8 cellular contexts compared by ENCODE assay signal in genomic region chr17:50056217-50056960, GRCh38. TPM values are rescaled to one million over a fixed set of nuclear protein-coding genes. Genes with fewer than 3 reads are reported as not detected.
DNase-seq lines count a peak whose midpoint lies in the region; ATAC-seq and TF ChIP-seq lines count a peak whose summit lies in the region.

No MANE protein-coding gene starts in this region.

- ATAC-seq in heart left ventricle (peak in 3 of 4 donors; percentile 9 to 30 (median 21)), psoas muscle (peak; percentile 24 to 61 (median 44)), aorta (ENCODE audit: low FRiP score) (peak; percentile 15), GM18868 (IDR thresholded peaks at IDR 0.05; ENCODE audit: unreplicated experiment) (no peak)

- H3K36me3 ChIP-seq in HUES6 (ENCODE audit: control insufficient read depth, insufficient read depth, low read length) = no peaks in the 10 kb centered on the region
- H3K36me3 ChIP-seq in heart left ventricle = no peaks in the 10 kb centered on the region
- H3K36me3 ChIP-seq in psoas muscle (ENCODE audit: insufficient read depth in 1 of 2, low read depth in 1 of 2) = no peaks in the 10 kb centered on the region
- H3K36me3 ChIP-seq in aorta (ENCODE audit: control insufficient read depth in 1 of 2, insufficient read depth in 2 of 2, low read length in 1 of 2) = no peaks in the 10 kb centered on the region

- TF ChIP-seq CTCF in heart left ventricle (IDR thresholded peaks at IDR 0.05) = peak in 10 of 12 donors; percentile 10 to 60 (median 35)
- peak; percentile 35 for TF ChIP-seq CTCF in psoas muscle (IDR thresholded peaks at IDR 0.05)

- peak; percentile 3 for TF ChIP-seq POLR2A in GM15510 (IDR thresholded peaks at IDR 0.05; ENCODE audit: borderline replicate concordance, extremely low read depth, insufficient read length)
- no peak for TF ChIP-seq POLR2A in heart left ventricle (IDR thresholded peaks at IDR 0.05)

- 1 to 2% (median 2%) methylated on average over 31 to 64 of the region's 64 CpGs for WGBS in heart left ventricle, 4 donors
- 3 to 11% (median 7%) methylated on average over 26 to 64 of the region's 64 CpGs for WGBS in psoas muscle, 3 donors
- 0% methylated on average over 44 to 64 of the region's 64 CpGs for WGBS in aorta, 2 donors

- no peak overlapping the region; the same call in 1 of the 2 replicates for H3K27ac ChIP-seq in HUES6 (ENCODE audit: low read depth, low read length)
- peak overlapping the region; percentile 2 to 97 (median 87) for H3K27ac ChIP-seq in heart left ventricle
- peak overlapping the region; percentile 87 for H3K27ac ChIP-seq in psoas muscle
- H3K27ac ChIP-seq in aorta (ENCODE audit: low read depth in 1 of 2, low read length in 2 of 2) = peak overlapping the region; percentile 74 to 89

- intact Hi-C loops in heart left ventricle (cut with DNase I) = loop anchor here in 3 of 10 donors (2.0 to 5.0 kb wide), 2 partner anchors 30 to 36 kb away; no protein-coding TSS in a partner anchor
- intact Hi-C loops in psoas muscle (cut with DNase I) = loop anchor here in 1 of 2 donors (2.0 to 5.0 kb wide), 2 partner anchors 30 to 36 kb away; no protein-coding TSS in a partner anchor
- intact Hi-C loops in aorta (cut with DNase I) = loop anchor here in 1 of 2 donors (2.0 kb wide), 1 partner anchor 30 kb away; no protein-coding TSS in a partner anchor

- peak overlapping the region; percentile 50 for H3K9ac ChIP-seq in HUES6 (ENCODE audit: low read length)

- H3K4me1 ChIP-seq in HUES6 (ENCODE audit: control insufficient read depth, insufficient read depth, low read length) = peaks cover 35% of the 10 kb centered on the region
- H3K4me1 ChIP-seq in heart left ventricle = peaks cover 0 to 85% (median 63%) of the 10 kb centered on the region in 12 donors
- peaks cover 53% of the 10 kb centered on the region for H3K4me1 ChIP-seq in psoas muscle
- peaks cover 6 to 10% of the 10 kb centered on the region in 2 donors for H3K4me1 ChIP-seq in aorta (ENCODE audit: control insufficient read depth in 1 of 2, insufficient read depth in 2 of 2, low read length in 2 of 2)

- peak; percentile 83 for DNase-seq in RPMI8226
- peak; percentile 70 for DNase-seq in activated naive CD4-positive, alpha-beta T cell treated with Interleukin-2 at 50 U/mL for 16 hours
- DNase-seq in heart left ventricle = peak; percentile 60 to 74 (median 68)
- peak; percentile 48 to 81 for DNase-seq in psoas muscle
- DNase-seq in aorta = peak; percentile 70 to 88

- H3K27me3 ChIP-seq in HUES6 (ENCODE audit: control insufficient read depth, insufficient read depth, low read length) (peaks cover 18% of the 10 kb centered on the region), heart left ventricle (peaks cover 0 to 24% (median 0%) of the 10 kb centered on the region in 9 donors), psoas muscle (ENCODE audit: insufficient read depth in 3 of 3, low read length in 2 of 3) (no peaks in the 10 kb centered on the region), aorta (ENCODE audit: control insufficient read depth in 1 of 2, insufficient read depth in 2 of 2, low read length in 1 of 2) (no peaks in the 10 kb centered on the region)

- H3K4me3 ChIP-seq in HUES6 (ENCODE audit: low read depth, low read length) (peak overlapping the region; percentile 72), heart left ventricle (peak overlapping the region; percentile 63 to 97 (median 78)), psoas muscle (peak overlapping the region; percentile 76), aorta (ENCODE audit: low read length in 2 of 2) (peak overlapping the region; percentile 74 to 76)

- no peaks in the 10 kb centered on the region for H3K9me3 ChIP-seq in HUES6 (ENCODE audit: control insufficient read depth, insufficient read depth, low read depth, low read length)
- no peaks in the 10 kb centered on the region for H3K9me3 ChIP-seq in heart left ventricle
- H3K9me3 ChIP-seq in psoas muscle = no peaks in the 10 kb centered on the region
- no peaks in the 10 kb centered on the region for H3K9me3 ChIP-seq in aorta (ENCODE audit: control insufficient read depth, low read length)

RNA-seq across cellular contexts. Expression of gene ITGA3, which starts 0.5 kb away (rescaled TPM):
- total RNA-seq in heart left ventricle (10 to 100 TPM; 18.4 to 71.2 (median 23.6) TPM), psoas muscle (10 to 100 TPM in 3 of 4 donors, 1 to 10 TPM in 1; 7.8 to 21.9 (median 15.0) TPM), aorta (100 to 1,000 TPM; 113 to 150 TPM)
- polyA plus RNA-seq in heart left ventricle (10 to 100 TPM; 16.8 to 72.9 TPM), psoas muscle (10 to 100 TPM in 1 of 3 donors, 1 to 10 TPM in 2; 4.9 to 21.5 (median 5.6) TPM), aorta (100 to 1,000 TPM in 1 of 2 donors, 10 to 100 TPM in 1; 48.1 to 159 TPM)

RNA-seq across cellular contexts. Expression of gene PDK2, which starts 38.8 kb away (rescaled TPM):
- 100 to 1,000 TPM; 142 to 490 (median 200) TPM for total RNA-seq in heart left ventricle
- polyA plus RNA-seq in heart left ventricle = 100 to 1,000 TPM; 125 to 173 TPM
- total RNA-seq in psoas muscle = 100 to 1,000 TPM in 2 of 4 donors, 10 to 100 TPM in 2; 79.3 to 213 (median 110) TPM
- 10 to 100 TPM; 50.3 to 99.4 (median 55.2) TPM for polyA plus RNA-seq in psoas muscle
- 10 to 100 TPM; 39.4 to 42.8 TPM for total RNA-seq in aorta
- polyA plus RNA-seq in aorta = 10 to 100 TPM; 15.0 to 45.8 TPM
